In the genomic region with DNA sequence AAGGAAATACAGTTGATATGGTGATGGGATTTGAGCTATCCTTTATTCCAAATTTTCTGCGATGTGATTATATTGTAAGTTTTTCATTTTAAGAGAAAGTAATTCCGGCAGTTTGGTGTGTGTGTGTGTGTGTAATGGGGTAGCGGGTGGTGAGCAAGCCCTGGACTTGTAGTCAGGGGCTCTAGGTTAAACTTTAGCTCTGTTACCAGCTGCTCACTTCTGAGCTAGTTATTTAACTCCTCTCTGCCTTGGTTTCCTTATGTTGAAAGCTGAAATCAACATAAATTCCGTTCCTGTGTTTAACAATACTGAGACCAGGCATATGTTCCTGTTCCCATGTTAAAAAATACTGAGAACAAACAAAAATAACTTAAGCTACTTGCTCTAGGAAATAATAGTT, we compare ENCODE assay signal across 24 cellular contexts.
"Had no signal": no experiment of that assay in that cellular context is flagged by ENCODE, and none has a peak within 500 bp of the region (broad histone marks: within the 10 kb centered on the region; RNA-seq: fewer than 3 reads in every experiment).

No MANE protein-coding gene starts in this region.

- FAIRE-seq: TTC549 had no signal

- H3K36me3 Mint-ChIP-seq: activated naive CD8-positive, alpha-beta T cell had no signal

- H3K27me3 ChIP-seq: brain microvascular endothelial cell, cardiac muscle cell had no signal

- H3K36me3 ChIP-seq: brain microvascular endothelial cell, cardiac muscle cell had no signal

- H3K27ac Mint-ChIP-seq: activated CD4-positive, alpha-beta memory T cell treated with anti-CD3 and anti-CD28 coated beads for 36 hours; activated CD4-positive, alpha-beta T cell treated with anti-CD3 and anti-CD28 coated beads, Interleukin-2, amount 10 ng/mL, durations not matched to agents 7 days and 5 days; activated naive CD4-positive, alpha-beta T cell treated with anti-CD3 and anti-CD28 coated beads for 36 hours; activated naive CD8-positive, alpha-beta T cell; activated T-helper 17 cell treated with anti-CD3 and anti-CD28 coated beads, Interleukin-2, amount 50 U/mL, for 72 hours; T-helper 17 cell had no signal

- DNase-seq: activated CD4-positive, alpha-beta memory T cell treated with anti-CD3 and anti-CD28 coated beads for 36 hours; activated CD4-positive, alpha-beta T cell treated with anti-CD3 and anti-CD28 coated beads, Interleukin-2, amount 10 ng/mL, durations not matched to agents 7 days and 5 days; activated CD4-positive, CD25-positive, alpha-beta regulatory T cell; activated CD8-positive, alpha-beta memory T cell treated with anti-CD3 and anti-CD28 coated beads for 24 hours; activated gamma-delta T cell; activated naive CD4-positive, alpha-beta T cell treated with anti-CD3 and anti-CD28 coated beads for 36 hours; activated T-cell treated with anti-CD3 and anti-CD28 coated beads, Interleukin-2, amount 50 U/mL, for 48 hours; amygdala; brain microvascular endothelial cell; Karpas-422; NCI-H1105 treated with DMSO at 0.1 percent for 48 hours; NCI-H146; NCI-H187 treated with DMSO at 0.1 percent for 48 hours; NCI-H2081 treated with DMSO at 0.1 percent for 48 hours; NCI-H446; NCI-H524; PC-3; SHP77 treated with DMSO at 0.1 percent for 48 hours; T-helper 17 cell; T1000 had no signal

- H3K4me3 Mint-ChIP-seq: activated CD4-positive, alpha-beta memory T cell treated with anti-CD3 and anti-CD28 coated beads for 36 hours; activated CD4-positive, alpha-beta T cell treated with anti-CD3 and anti-CD28 coated beads, Interleukin-2, amount 10 ng/mL, durations not matched to agents 7 days and 5 days; activated naive CD4-positive, alpha-beta T cell treated with anti-CD3 and anti-CD28 coated beads for 36 hours; activated naive CD8-positive, alpha-beta T cell; activated T-helper 17 cell treated with anti-CD3 and anti-CD28 coated beads, Interleukin-2, amount 50 U/mL, for 72 hours; T-helper 17 cell had no signal

- H3K4me3 ChIP-seq: cardiac muscle cell had no signal

- H3K9me3 Mint-ChIP-seq: activated CD4-positive, alpha-beta memory T cell treated with anti-CD3 and anti-CD28 coated beads for 36 hours; activated CD4-positive, alpha-beta T cell treated with anti-CD3 and anti-CD28 coated beads, Interleukin-2, amount 10 ng/mL, durations not matched to agents 7 days and 5 days; activated naive CD4-positive, alpha-beta T cell treated with anti-CD3 and anti-CD28 coated beads for 36 hours; activated T-helper 17 cell treated with anti-CD3 and anti-CD28 coated beads, Interleukin-2, amount 50 U/mL, for 72 hours had no signal

- ATAC-seq: activated T-helper 17 cell treated with anti-CD3 and anti-CD28 coated beads, Interleukin-2, amount 50 U/mL, for 72 hours; PC-3; T-helper 17 cell had no signal

- H3K27me3 Mint-ChIP-seq: activated CD4-positive, alpha-beta memory T cell treated with anti-CD3 and anti-CD28 coated beads for 36 hours; activated naive CD8-positive, alpha-beta T cell; activated T-helper 17 cell treated with anti-CD3 and anti-CD28 coated beads, Interleukin-2, amount 50 U/mL, for 72 hours; T-helper 17 cell had no signal

- H3K27ac ChIP-seq: cardiac muscle cell had no signal
